ENCODE assay signal across 12 cellular contexts in genomic region chr3:110027446-110027845, GRCh38.
DNase-seq lines count a peak whose midpoint lies in the region; ATAC-seq, FAIRE-seq and TF ChIP-seq lines count a peak whose summit lies in the region.
"Had no signal": no experiment of that assay in that cellular context is flagged by ENCODE, and none has a peak within 500 bp of the region (broad histone marks: within the 10 kb centered on the region; RNA-seq: fewer than 3 reads in every experiment).

No MANE protein-coding gene starts in this region.

- CTCF ChIA-PET in A549 (lab: Yijun Ruan, JAX): no interaction called here

- H3K27ac ChIP-seq in A549 (0 out of 6 replicates have a peak overlapping the region, but pooled peaks of 1 of the 2 experiments have one; percentile 1), foreskin keratinocyte (no peak overlapping the region)
- H3K27ac ChIP-seq: neural progenitor cell had no signal

- FAIRE-seq in A549 (lab: Jason Lieb, UNC): no peak

- H3K9me3 ChIP-seq in A549: no peaks in the 10 kb centered on the region

- POLR2A ChIA-PET in A549 (lab: Yijun Ruan, JAX): no interaction called here

- TF ChIP-seq POLR2A in A549 (IDR thresholded peaks at IDR 0.05; ENCODE audit: low read length): no peak

- no peak for TF ChIP-seq EP300 in A549 (IDR thresholded peaks at IDR 0.05)

- H3K4me2 ChIP-seq in A549: peak overlapping the region; percentile 47
- H3K4me2 ChIP-seq: neural progenitor cell had no signal

- TF ChIP-seq CTCF in A549 (IDR thresholded peaks at IDR 0.05) (no peak), foreskin keratinocyte (conservative IDR thresholded peaks at IDR 0.05) (no peak)

- TF ChIP-seq RAD21 in A549 (conservative IDR thresholded peaks at IDR 0.05 in 1 of 2, IDR thresholded peaks at IDR 0.05 in 1 of 2): no peak

- DNase-seq in A549 (ENCODE audit: low read depth in 1 of 2, low spot score in 1 of 2) (no peak), GM03348 (ENCODE audit: low spot score) (peak; percentile 43), foreskin keratinocyte (peak; percentile 37 to 68), KG1 (lab: John Stamatoyannopoulos, UW) (no peak), NCI-H1436 treated with DMSO at 0.1 percent for 48 hours (lab: John Stamatoyannopoulos, UW) (no peak), medulla oblongata (ENCODE audit: extremely low spot score) (no peak)
- no peak for DNase-seq in activated T-cell treated with anti-CD3 and anti-CD28 coated beads, Interleukin-2, amount 50 U/mL, for 1 hour
- DNase-seq: activated CD8-positive, alpha-beta memory T cell treated with anti-CD3 and anti-CD28 coated beads, Interleukin-2, amount 10 ng/mL, durations not matched to agents 7 days and 5 days; CD4-positive, alpha-beta T cell; left colon had no signal

- H3K4me1 ChIP-seq in A549 (peaks cover 8% of the 10 kb centered on the region; the same call in 1 of the 3 replicates), foreskin keratinocyte (no peaks in the 10 kb centered on the region)
- H3K4me1 ChIP-seq: neural progenitor cell had no signal

- 8% methylated on average over 2 of the region's 2 CpGs for WGBS in A549 (ENCODE audit: missing lambda C conversion rate)

- no peak overlapping the region for H3K4me3 ChIP-seq in A549
- H3K4me3 ChIP-seq: neural progenitor cell had no signal

- ATAC-seq in A549: peak in 1 of 2 experiments; percentile 56; a peak in 1 of 6 replicates
- ATAC-seq in SK-N-SH treated with all-trans-retinoic acid at 6 μM for 48 hours: peak; percentile 90
- ATAC-seq in foreskin keratinocyte: peak; percentile 91
- ATAC-seq: activated CD8-positive, alpha-beta memory T cell treated with anti-CD3 and anti-CD28 coated beads, Interleukin-2, amount 10 ng/mL, durations not matched to agents 7 days and 5 days; left colon had no signal

- no peaks in the 10 kb centered on the region for H3K27me3 ChIP-seq in foreskin keratinocyte
- H3K27me3 ChIP-seq: neural progenitor cell had no signal

TF ChIP-seq in A549, 52 proteins besides CTCF, POLR2A, EP300 and RAD21:
- TF ChIP-seq CEBPB (IDR thresholded peaks at IDR 0.05) (0 out of 4 replicates have a peak, but pooled peaks of 1 of the 2 experiments have one; percentile 23), ZNF302 (CRISPR knock-in tag; IDR thresholded peaks at IDR 0.05) (no peak), FOSL2 (IDR thresholded peaks at IDR 0.05) (peak; percentile 62; the same call in 1 of the 2 replicates), FOSL2 (CRISPR knock-in tag; IDR thresholded peaks at IDR 0.05) (peak; percentile 41), EHMT2 (IDR thresholded peaks at IDR 0.05; ENCODE audit: low read depth) (no peak), FOSB (CRISPR knock-in tag; IDR thresholded peaks at IDR 0.05) (no peak)
- TF ChIP-seq, protein P1, sequence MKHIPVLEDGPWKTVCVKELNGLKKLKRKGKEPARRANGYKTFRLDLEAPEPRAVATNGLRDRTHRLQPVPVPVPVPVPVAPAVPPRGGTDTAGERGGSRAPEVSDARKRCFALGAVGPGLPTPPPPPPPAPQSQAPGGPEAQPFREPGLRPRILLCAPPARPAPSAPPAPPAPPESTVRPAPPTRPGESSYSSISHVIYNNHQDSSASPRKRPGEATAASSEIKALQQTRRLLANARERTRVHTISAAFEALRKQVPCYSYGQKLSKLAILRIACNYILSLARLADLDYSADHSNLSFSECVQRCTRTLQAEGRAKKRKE (CRISPR knock-in tag; IDR thresholded peaks at IDR 0.05; ENCODE audit: low read depth): no peak
- TF ChIP-seq, protein P2, sequence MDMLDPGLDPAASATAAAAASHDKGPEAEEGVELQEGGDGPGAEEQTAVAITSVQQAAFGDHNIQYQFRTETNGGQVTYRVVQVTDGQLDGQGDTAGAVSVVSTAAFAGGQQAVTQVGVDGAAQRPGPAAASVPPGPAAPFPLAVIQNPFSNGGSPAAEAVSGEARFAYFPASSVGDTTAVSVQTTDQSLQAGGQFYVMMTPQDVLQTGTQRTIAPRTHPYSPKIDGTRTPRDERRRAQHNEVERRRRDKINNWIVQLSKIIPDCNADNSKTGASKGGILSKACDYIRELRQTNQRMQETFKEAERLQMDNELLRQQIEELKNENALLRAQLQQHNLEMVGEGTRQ (IDR thresholded peaks at IDR 0.05): no peak

TF ChIP-seq in SK-N-SH treated with all-trans-retinoic acid at 6 μM for 48 hours, 23 proteins besides CTCF, POLR2A, EP300 and RAD21:
- no peak for TF ChIP-seq CSDC2 (CRISPR knock-in tag; IDR thresholded peaks at IDR 0.05)
- TF ChIP-seq TCF4 (CRISPR knock-in tag; IDR thresholded peaks at IDR 0.05; ENCODE audit: borderline replicate concordance): no peak
- TF ChIP-seq ARNTL (CRISPR knock-in tag; IDR thresholded peaks at IDR 0.05; ENCODE audit: borderline replicate concordance, low read depth): no peak
- TF ChIP-seq ESRRG (CRISPR knock-in tag; IDR thresholded peaks at IDR 0.05): no peak
- no peak for TF ChIP-seq ZNF8 (CRISPR knock-in tag; IDR thresholded peaks at IDR 0.05)

Comparison
In these comparisons a context has a peak if more than half of its experiments do, and no peak if none do; other contexts are left out.
1. DNase-seq: peak in GM03348 (single experiment) and foreskin keratinocyte (2 of 2); none in A549 (0 of 2), activated T-cell treated with anti-CD3 and anti-CD28 coated beads, Interleukin-2, amount 50 U/mL, for 1 hour (single experiment), KG1 (single experiment), NCI-H1436 treated with DMSO at 0.1 percent for 48 hours (single experiment) and medulla oblongata (single experiment).